31 cellular contexts compared by ENCODE assay signal in genomic region chr13:29545988-29546387, GRCh38.
"Had no signal": no experiment of that assay in that cellular context is flagged by ENCODE, and none has a peak within 500 bp of the region (broad histone marks: within the 10 kb centered on the region; RNA-seq: fewer than 3 reads in every experiment).

No MANE protein-coding gene starts in this region.

- H3K27me3 ChIP-seq: foreskin keratinocyte, heart right ventricle, left lung, neutrophil, pancreas, sigmoid colon, uterus had no signal

- DNase-seq: activated CD4-positive, alpha-beta T cell treated with anti-CD3 and anti-CD28 coated beads, Interleukin-2, amount 50 U/mL, for 4 hours; activated CD4-positive, CD25-positive, alpha-beta regulatory T cell treated with anti-CD3 and anti-CD28 coated beads, Interleukin-2, amount 50 U/mL, for 72 hours; activated effector memory CD4-positive, alpha-beta T cell treated with anti-CD3 and anti-CD28 coated beads, Interleukin-2, amount 50 U/mL, for 16 hours; activated naive CD4-positive, alpha-beta T cell treated with anti-CD3 and anti-CD28 coated beads for 36 hours; activated T-cell treated with anti-CD3 and anti-CD28 coated beads for 4 hours; amniotic stem cell; central memory CD4-positive, alpha-beta T cell; effector CD4-positive, alpha-beta T cell; foreskin keratinocyte; heart right ventricle; kidney glomerular epithelial cell; left lung; lower lobe of right lung; mesendoderm; pancreas; retina; sigmoid colon; small intestine; stimulated activated CD4-positive, alpha-beta T cell treated with anti-CD3 and anti-CD28 coated beads, Interleukin-4, amount 100 ng/mL, for 24 hours; T-helper 1 cell; trophoblast cell; uterus had no signal

- H3K4me3 ChIP-seq: heart right ventricle, left lung, lower lobe of right lung, pancreas, prostate gland, sigmoid colon, thoracic aorta, uterus had no signal

- H3K9me3 Mint-ChIP-seq: activated naive CD4-positive, alpha-beta T cell treated with anti-CD3 and anti-CD28 coated beads for 36 hours; activated T-helper 1 cell treated with anti-CD3 and anti-CD28 coated beads, Interleukin-12 subunit alpha, Interleukin-12 subunit beta, Interleukin-2, Interleukin-4 antibody, amounts not matched to agents 30 ng/mL and 10 ng/mL and 1 ng/mL, durations not matched to agents 14 hours and 24 hours and 36 hours; dendritic cell treated with granulocyte-macrophage colony-stimulating factor and Interleukin-4, amounts not matched to agents 40 ng/mL and 50 ng/mL, for 4 days; natural killer cell treated with Interleukin-12 subunit alpha and Interleukin-12 subunit beta and Interleukin-15 and Interleukin-18, amount 100 ng/mL, for 72 hours; stimulated activated effector memory CD8-positive, alpha-beta T cell treated with anti-CD3 and anti-CD28 coated beads, Interleukin-12 subunit alpha, Interleukin-12 subunit beta, amount 100 ng/mL, for 72 hours; stimulated activated naive CD8-positive, alpha-beta T cell treated with anti-CD3 and anti-CD28 coated beads, Interleukin-15, Interleukin-2, amounts not matched to agents 100 ng/mL and 50 ng/mL, for 24 hours had no signal

- FAIRE-seq: astrocyte, pancreas, small intestine had no signal

- H3K4me1 ChIP-seq: foreskin keratinocyte, left lung, lower lobe of right lung, prostate gland, uterus had no signal

- H3K27me3 Mint-ChIP-seq: dendritic cell treated with granulocyte-macrophage colony-stimulating factor and Interleukin-4, amounts not matched to agents 40 ng/mL and 50 ng/mL, for 4 days; natural killer cell treated with Interleukin-12 subunit alpha and Interleukin-12 subunit beta and Interleukin-15 and Interleukin-18, amount 100 ng/mL, for 72 hours; stimulated activated naive CD8-positive, alpha-beta T cell treated with anti-CD3 and anti-CD28 coated beads, Interleukin-15, Interleukin-2, amounts not matched to agents 100 ng/mL and 50 ng/mL, for 24 hours had no signal

- H3K27ac ChIP-seq: foreskin keratinocyte, left lung, lower lobe of right lung, neutrophil, pancreas, prostate gland, sigmoid colon, thoracic aorta, uterus had no signal

- ATAC-seq: foreskin keratinocyte; left lung; lower lobe of right lung; natural killer cell treated with Interleukin-12 subunit alpha and Interleukin-12 subunit beta and Interleukin-15 and Interleukin-18, amount 100 ng/mL, for 72 hours; pancreas; stimulated activated effector memory CD8-positive, alpha-beta T cell treated with anti-CD3 and anti-CD28 coated beads, Interleukin-12 subunit alpha, Interleukin-12 subunit beta, amount 100 ng/mL, for 72 hours had no signal

- H3K4me3 Mint-ChIP-seq: activated naive CD4-positive, alpha-beta T cell treated with anti-CD3 and anti-CD28 coated beads for 36 hours; activated T-helper 1 cell treated with anti-CD3 and anti-CD28 coated beads, Interleukin-12 subunit alpha, Interleukin-12 subunit beta, Interleukin-2, Interleukin-4 antibody, amounts not matched to agents 30 ng/mL and 10 ng/mL and 1 ng/mL, durations not matched to agents 14 hours and 24 hours and 36 hours; dendritic cell treated with granulocyte-macrophage colony-stimulating factor and Interleukin-4, amounts not matched to agents 40 ng/mL and 50 ng/mL, for 4 days; natural killer cell treated with Interleukin-12 subunit alpha and Interleukin-12 subunit beta and Interleukin-15 and Interleukin-18, amount 100 ng/mL, for 72 hours; stimulated activated effector memory CD8-positive, alpha-beta T cell treated with anti-CD3 and anti-CD28 coated beads, Interleukin-12 subunit alpha, Interleukin-12 subunit beta, amount 100 ng/mL, for 72 hours; stimulated activated naive CD8-positive, alpha-beta T cell treated with anti-CD3 and anti-CD28 coated beads, Interleukin-15, Interleukin-2, amounts not matched to agents 100 ng/mL and 50 ng/mL, for 24 hours had no signal

- H3K9me3 ChIP-seq: heart right ventricle, left lung, lower lobe of right lung, neutrophil, pancreas, prostate gland, sigmoid colon, thoracic aorta, uterus had no signal

- H3K36me3 ChIP-seq: lower lobe of right lung, pancreas, prostate gland, thoracic aorta, uterus had no signal

- H3K27ac Mint-ChIP-seq: activated naive CD4-positive, alpha-beta T cell treated with anti-CD3 and anti-CD28 coated beads for 36 hours; dendritic cell treated with granulocyte-macrophage colony-stimulating factor and Interleukin-4, amounts not matched to agents 40 ng/mL and 50 ng/mL, for 4 days; natural killer cell treated with Interleukin-12 subunit alpha and Interleukin-12 subunit beta and Interleukin-15 and Interleukin-18, amount 100 ng/mL, for 72 hours had no signal
